ENCODE assay signal across 6 cellular contexts in the genomic region with DNA sequence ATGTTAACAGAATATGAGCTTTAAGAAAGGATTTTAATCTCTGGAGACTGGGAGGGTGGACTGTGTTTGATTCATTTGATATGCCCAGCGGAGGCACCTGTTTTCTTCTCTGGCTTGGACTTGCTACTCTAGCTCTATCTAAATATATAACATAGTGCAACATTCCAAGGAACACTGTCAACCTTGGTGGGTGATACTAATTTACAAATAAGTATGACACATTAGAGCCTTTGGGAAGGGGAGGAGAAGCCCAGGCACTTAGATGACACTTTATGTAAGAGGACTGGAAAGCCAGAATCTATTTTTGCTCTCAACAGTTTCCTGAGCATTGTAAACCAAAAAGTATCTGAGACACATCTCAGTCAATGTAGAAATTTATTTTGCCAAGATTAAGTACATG.
"Had no signal": no experiment of that assay in that cellular context is flagged by ENCODE, and none has a peak within 500 bp of the region (broad histone marks: within the 10 kb centered on the region; RNA-seq: fewer than 3 reads in every experiment).

No MANE protein-coding gene starts in this region.

- DNase-seq: IMR-90, KBM-7, KG1 had no signal

- H3K4me3 ChIP-seq: K562 had no signal

- H3K27ac ChIP-seq: HL-60 had no signal

- ATAC-seq: HepG2, K562 had no signal
